Comparison of ENCODE assay signal across 8 cellular contexts in genomic region chr16:53703590-53704444, GRCh38. TPM values are rescaled to one million over a fixed set of nuclear protein-coding genes. Genes with fewer than 3 reads are reported as not detected.
A peak's percentile ranks its signal among the peaks of the same experiment; 100 is the strongest.
DNase-seq lines count a peak whose midpoint lies in the region; ATAC-seq, FAIRE-seq and TF ChIP-seq lines count a peak whose summit lies in the region.

Gene FTO, plus strand, starts transcription at chr16:53704156.
Gene RPGRIP1L, minus strand, starts transcription at chr16:53703859. Its CDS starts 3,136 bp downstream, at chr16:53700723.

- no peaks in the 10 kb centered on the region for H3K27me3 Mint-ChIP-seq in T-helper 2 cell treated with Interferon-gamma antibody and Interleukin-4, amounts not matched to agents 5 μg/mL and 100 μg/mL, for 36 hours (ENCODE audit: low read depth)
- no peaks in the 10 kb centered on the region for H3K27me3 Mint-ChIP-seq in astrocyte (ENCODE audit: low read depth, unreplicated experiment)

- ATAC-seq in GM18498 (IDR thresholded peaks at IDR 0.05; ENCODE audit: unreplicated experiment) (peak; percentile 99), HG02938 (IDR thresholded peaks at IDR 0.05; ENCODE audit: unreplicated experiment) (peak; percentile 97)

- H3K9ac ChIP-seq in astrocyte (ENCODE audit: low read length) (peak within 1 kb of the TSS; percentile 88), rectal smooth muscle tissue (ENCODE audit: low read length) (peak within 1 kb of the TSS; percentile 47)

- H3K27me3 ChIP-seq in astrocyte (ENCODE audit: insufficient read depth, low read length) (no peaks in the 10 kb centered on the region), rectal smooth muscle tissue (ENCODE audit: control insufficient read depth, insufficient read depth, low read length) (no peaks in the 10 kb centered on the region)

- peaks cover 62% of the 10 kb centered on the region for H3K79me2 ChIP-seq in astrocyte (ENCODE audit: insufficient read depth, low read length)

- TF ChIP-seq CTCF in astrocyte (IDR thresholded peaks at IDR 0.05; ENCODE audit: insufficient read depth, low read depth, low read length) = no peak

- H3K4me1 ChIP-seq in astrocyte (ENCODE audit: insufficient read depth, low read length) (peaks cover 7% of the 10 kb centered on the region), rectal smooth muscle tissue (ENCODE audit: control insufficient read depth, insufficient read depth, low read length) (no peaks in the 10 kb centered on the region)

- H3K4me2 ChIP-seq in astrocyte (ENCODE audit: low read length) = peak within 1 kb of the TSS; percentile 87

- peak; percentile 54 for FAIRE-seq in astrocyte (lab: Jason Lieb, UNC)

- H3K27ac Mint-ChIP-seq in T-helper 2 cell treated with Interferon-gamma antibody and Interleukin-4, amounts not matched to agents 5 μg/mL and 100 μg/mL, for 36 hours = peak within 1 kb of the TSS; percentile 91
- peak within 1 kb of the TSS; percentile 82 for H3K27ac Mint-ChIP-seq in astrocyte (ENCODE audit: unreplicated experiment)

- peaks cover 26% of the 10 kb centered on the region for H4K20me1 ChIP-seq in astrocyte (ENCODE audit: insufficient read depth, low read length)

- H3K36me3 ChIP-seq in astrocyte (ENCODE audit: insufficient read depth, low read length) (no peaks in the 10 kb centered on the region), rectal smooth muscle tissue (ENCODE audit: control insufficient read depth, insufficient read depth, low read length) (no peaks in the 10 kb centered on the region)

- H3K4me3 Mint-ChIP-seq in T-helper 2 cell treated with Interferon-gamma antibody and Interleukin-4, amounts not matched to agents 5 μg/mL and 100 μg/mL, for 36 hours = peak within 1 kb of the TSS; percentile 95
- peak within 1 kb of the TSS; percentile 98 for H3K4me3 Mint-ChIP-seq in astrocyte (ENCODE audit: unreplicated experiment)

- H3K4me3 ChIP-seq in astrocyte (ENCODE audit: insufficient read depth, low read depth, low read length) (peak within 1 kb of the TSS; percentile 81), rectal smooth muscle tissue (ENCODE audit: low read length) (peak within 1 kb of the TSS; percentile 91)

- H3K9me3 Mint-ChIP-seq in T-helper 2 cell treated with Interferon-gamma antibody and Interleukin-4, amounts not matched to agents 5 μg/mL and 100 μg/mL, for 36 hours = no peaks in the 10 kb centered on the region
- H3K9me3 Mint-ChIP-seq in astrocyte (ENCODE audit: unreplicated experiment) = no peaks in the 10 kb centered on the region

- H3K4me1 Mint-ChIP-seq in T-helper 2 cell treated with Interferon-gamma antibody and Interleukin-4, amounts not matched to agents 5 μg/mL and 100 μg/mL, for 36 hours (ENCODE audit: low read depth) = peaks cover 17% of the 10 kb centered on the region
- H3K4me1 Mint-ChIP-seq in astrocyte (ENCODE audit: low read depth, unreplicated experiment) = peaks cover 5% of the 10 kb centered on the region

- H3K36me3 Mint-ChIP-seq in T-helper 2 cell treated with Interferon-gamma antibody and Interleukin-4, amounts not matched to agents 5 μg/mL and 100 μg/mL, for 36 hours (ENCODE audit: low read depth) = peaks cover 11% of the 10 kb centered on the region
- H3K36me3 Mint-ChIP-seq in astrocyte (ENCODE audit: low read depth, unreplicated experiment) = peaks cover 7% of the 10 kb centered on the region

- peak within 1 kb of the TSS; percentile 90 for H2AFZ ChIP-seq in astrocyte (ENCODE audit: low read depth, low read length)

- DNase-seq in NCI-H187 (lab: John Stamatoyannopoulos, UW) = peak; percentile 87 to 90
- DNase-seq in T-helper 2 cell treated with Interferon-gamma antibody and Interleukin-4, amounts not matched to agents 5 μg/mL and 100 μg/mL, for 36 hours (ENCODE audit: low spot score) = peak; percentile 98
- peak; percentile 97 for DNase-seq in astrocyte (ENCODE audit: low read depth)
- DNase-seq in hepatic stellate cell (ENCODE audit: low spot score) = peak; percentile 94
- no peak for DNase-seq in cortex of kidney (lab: John Stamatoyannopoulos, UW)

- H3K27ac ChIP-seq in astrocyte (ENCODE audit: low read depth, low read length) = peak within 1 kb of the TSS; percentile 69
- H3K27ac ChIP-seq in rectal smooth muscle tissue (ENCODE audit: low read depth, low read length) = peak within 1 kb of the TSS; percentile 56

- no peaks in the 10 kb centered on the region for H3K9me3 ChIP-seq in astrocyte (ENCODE audit: insufficient read depth, low read depth, low read length)

RNA-seq across cellular contexts. Expression of gene FTO, which starts in this region (rescaled TPM):
- total RNA-seq in astrocyte = 73.1 and 80.1 TPM in 2 replicates

RNA-seq across cellular contexts. Expression of gene RPGRIP1L, which starts in this region (rescaled TPM):
- 16.8 and 18.1 TPM in 2 replicates for total RNA-seq in astrocyte
